Comparison of ENCODE assay signal across 16 cellular contexts in the genomic region with DNA sequence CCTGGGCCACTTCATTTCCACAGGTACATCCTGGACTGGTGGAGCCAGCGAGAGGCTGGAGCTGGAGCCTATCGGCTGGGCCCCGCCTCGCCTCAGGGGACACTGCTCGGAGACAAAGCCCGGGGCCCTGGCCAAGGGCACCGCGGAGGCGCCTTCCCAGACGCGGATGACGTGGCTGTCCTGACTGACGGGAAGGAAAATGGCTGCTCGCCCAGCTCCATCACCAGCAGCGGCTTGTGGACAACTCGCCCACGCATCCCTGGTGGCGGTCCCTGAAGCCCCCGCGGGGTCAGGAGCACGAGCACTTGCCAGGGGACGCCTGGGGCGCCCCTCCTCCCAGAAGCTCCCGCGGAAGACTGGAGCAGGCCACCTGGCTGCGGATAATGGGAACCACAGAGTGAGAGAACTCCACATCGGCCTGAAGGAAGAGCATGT.
"Had no signal": no experiment of that assay in that cellular context is flagged by ENCODE, and none has a peak within 500 bp of the region (broad histone marks: within the 10 kb centered on the region; RNA-seq: fewer than 3 reads in every experiment).

No MANE protein-coding gene starts in this region.

- H3K27ac ChIP-seq: ascending aorta, breast epithelium, lower lobe of right lung, pancreas, tibial nerve, vagina had no signal

- ATAC-seq: activated naive CD8-positive, alpha-beta T cell treated with anti-CD3 and anti-CD28 coated beads, Interleukin-2, amount 50 U/mL, for 24 hours; activated T-helper 17 cell treated with anti-CD3 and anti-CD28 coated beads, Interleukin-2, amount 50 U/mL, for 72 hours; esophagus mucosa; lower lobe of right lung; pancreas had no signal

- H3K27me3 ChIP-seq: ascending aorta, breast epithelium, pancreas, tibial nerve, vagina had no signal

- H3K4me3 ChIP-seq: ascending aorta, breast epithelium, lower lobe of right lung, pancreas, tibial nerve, vagina had no signal

- DNase-seq: activated CD4-positive, alpha-beta T cell treated with anti-CD3 and anti-CD28 coated beads for 1 hour; activated CD4-positive, alpha-beta T cell treated with anti-CD3 and anti-CD28 coated beads, Interleukin-2, amount 50 U/mL, for 48 hours; activated naive CD4-positive, alpha-beta T cell treated with anti-CD3 and anti-CD28 coated beads for 36 hours; activated naive CD8-positive, alpha-beta T cell treated with anti-CD3 and anti-CD28 coated beads, Interleukin-2, amount 50 U/mL, for 24 hours; hippocampal formation; kidney glomerular epithelial cell; lower lobe of right lung; stimulated activated naive CD4-positive, alpha-beta T cell; SW 1271 had no signal

- H3K36me3 ChIP-seq: ascending aorta, breast epithelium, lower lobe of right lung, pancreas, tibial nerve, vagina had no signal

- H3K9me3 ChIP-seq: ascending aorta, breast epithelium, lower lobe of right lung, pancreas, tibial nerve, vagina had no signal

- H3K4me1 ChIP-seq: ascending aorta, breast epithelium, lower lobe of right lung, pancreas, tibial nerve, vagina had no signal
